ENCODE assay signal across 29 cellular contexts in genomic region chr10:129770286-129770685, GRCh38.
DNase-seq lines count a peak whose midpoint lies in the region; ATAC-seq, FAIRE-seq and TF ChIP-seq lines count a peak whose summit lies in the region.
"Had no signal": no experiment of that assay in that cellular context is flagged by ENCODE, and none has a peak within 500 bp of the region (broad histone marks: within the 10 kb centered on the region; RNA-seq: fewer than 3 reads in every experiment).

No MANE protein-coding gene starts in this region.

- H3K4me3 ChIP-seq in right atrium auricular region (no peak overlapping the region), left ventricle myocardium inferior (no peak overlapping the region), kidney (ENCODE audit: low read length in 2 of 2) (no peak overlapping the region), spleen (no peak overlapping the region)
- H3K4me3 ChIP-seq: ascending aorta, cardiac muscle cell, GM23248, pancreas, tibial nerve had no signal

- no peaks in the 10 kb centered on the region for H3K36me3 ChIP-seq in right atrium auricular region
- H3K36me3 ChIP-seq in left ventricle myocardium inferior = peaks cover 26% of the 10 kb centered on the region
- H3K36me3 ChIP-seq in kidney (ENCODE audit: control insufficient read depth in 1 of 2, insufficient read depth in 2 of 2, low read length in 2 of 2) = peaks cover 0 to 4% of the 10 kb centered on the region in 2 donors
- peaks cover 0 to 68% (median 27%) of the 10 kb centered on the region in 6 donors for H3K36me3 ChIP-seq in spleen
- H3K36me3 ChIP-seq: cardiac muscle cell had no signal

- H3K27ac ChIP-seq in right atrium auricular region (no peak overlapping the region), left ventricle myocardium inferior (replicated peaks) (no peak overlapping the region), kidney (ENCODE audit: low read depth in 2 of 2, low read length in 2 of 2) (no peak overlapping the region), spleen (no peak overlapping the region)
- H3K27ac ChIP-seq: ascending aorta, cardiac muscle cell, GM23248, pancreas, tibial nerve had no signal

- peak; percentile 55 for DNase-seq in right atrium auricular region (ENCODE audit: low spot score)
- DNase-seq in left ventricle myocardium inferior = no peak
- DNase-seq in kidney = peak; percentile 51
- peak; percentile 72 for DNase-seq in spleen
- no peak for DNase-seq in NCI-H2196 (lab: John Stamatoyannopoulos, UW; ENCODE audit: unreplicated experiment)
- DNase-seq in GDM1 (lab: John Stamatoyannopoulos, UW) = no peak
- DNase-seq in activated CD8-positive, alpha-beta T cell treated with anti-CD3 and anti-CD28 coated beads for 36 hours = no peak
- DNase-seq in frontal cortex (ENCODE audit: low spot score in 2 of 2) = no peak
- DNase-seq: activated T-cell treated with anti-CD3 and anti-CD28 coated beads, Interleukin-2, amount 50 U/mL, for 24 hours; CD4-positive, CD25-positive, alpha-beta regulatory T cell; DND-41; foreskin fibroblast; GM23248; mammary epithelial cell; NCI-H1048; NCI-H1694 treated with DMSO at 0.1 percent for 48 hours; NCI-H2171; NCI-H510A; nephron progenitor cell; stimulated activated naive CD8-positive, alpha-beta T cell treated with anti-CD3 and anti-CD28 coated beads, Interleukin-15, amount 100 ng/mL, for 72 hours had no signal

- H3K27me3 ChIP-seq in right atrium auricular region = no peaks in the 10 kb centered on the region
- H3K27me3 ChIP-seq in left ventricle myocardium inferior (ENCODE audit: low read depth) = no peaks in the 10 kb centered on the region
- no peaks in the 10 kb centered on the region for H3K27me3 ChIP-seq in spleen (replicated peaks in 1 of 7)
- H3K27me3 ChIP-seq: ascending aorta, cardiac muscle cell, pancreas, tibial nerve had no signal

- WGBS in spleen, 5 donors = 87 to 97% (median 95%) methylated on average over 14 of the region's 14 CpGs

- no peak for ATAC-seq in activated CD8-positive, alpha-beta T cell treated with anti-CD3 and anti-CD28 coated beads for 36 hours
- ATAC-seq: esophagus mucosa; pancreas; stimulated activated naive CD8-positive, alpha-beta T cell treated with anti-CD3 and anti-CD28 coated beads, Interleukin-15, amount 100 ng/mL, for 72 hours had no signal

- CTCF ChIA-PET in activated CD8-positive, alpha-beta T cell treated with anti-CD3 and anti-CD28 coated beads for 36 hours (lab: Charles Lee) = no interaction called here

- H3K4me3 Mint-ChIP-seq in activated CD8-positive, alpha-beta T cell treated with anti-CD3 and anti-CD28 coated beads for 36 hours = no peak overlapping the region
- H3K4me3 Mint-ChIP-seq: activated T-cell treated with anti-CD3 and anti-CD28 coated beads, Interleukin-2, amount 50 U/mL, for 24 hours; CD4-positive, CD25-positive, alpha-beta regulatory T cell; dendritic cell treated with granulocyte-macrophage colony-stimulating factor and Interleukin-4, amounts not matched to agents 40 ng/mL and 50 ng/mL, for 4 days; IgD-negative memory B cell; nephron progenitor cell; stimulated activated naive CD8-positive, alpha-beta T cell treated with anti-CD3 and anti-CD28 coated beads, Interleukin-15, amount 100 ng/mL, for 72 hours; T-helper 2 cell treated with Interferon-gamma antibody and Interleukin-4, amounts not matched to agents 5 μg/mL and 100 μg/mL, for 36 hours had no signal

- POLR2A ChIA-PET in activated CD8-positive, alpha-beta T cell treated with anti-CD3 and anti-CD28 coated beads for 36 hours (lab: Charles Lee) = no interaction called here

- H3K4me1 ChIP-seq in right atrium auricular region (no peaks in the 10 kb centered on the region), left ventricle myocardium inferior (no peaks in the 10 kb centered on the region), kidney (ENCODE audit: control insufficient read depth in 1 of 2, insufficient read depth in 1 of 2, low read depth in 1 of 2, low read length in 2 of 2) (no peaks in the 10 kb centered on the region), spleen (no peaks in the 10 kb centered on the region)
- H3K4me1 ChIP-seq: ascending aorta, pancreas, tibial nerve had no signal

- H3K9ac ChIP-seq in kidney (ENCODE audit: low read length in 2 of 2) = no peak overlapping the region
- H3K9ac ChIP-seq: GM23248 had no signal

- TF ChIP-seq CTCF in right atrium auricular region (IDR thresholded peaks at IDR 0.05) (no peak), left ventricle myocardium inferior (IDR thresholded peaks at IDR 0.05; ENCODE audit: borderline replicate concordance) (no peak), kidney (IDR thresholded peaks at IDR 0.05; ENCODE audit: borderline replicate concordance, extremely low read depth, insufficient read depth) (no peak), spleen (IDR thresholded peaks at IDR 0.05 in 8 of 11, conservative IDR thresholded peaks at IDR 0.05 in 3 of 11) (no peak)
- TF ChIP-seq CTCF in activated CD8-positive, alpha-beta T cell treated with anti-CD3 and anti-CD28 coated beads for 36 hours (IDR thresholded peaks at IDR 0.05) = no peak

- no peaks in the 10 kb centered on the region for H3K27me3 Mint-ChIP-seq in activated CD8-positive, alpha-beta T cell treated with anti-CD3 and anti-CD28 coated beads for 36 hours
- H3K27me3 Mint-ChIP-seq: activated T-cell treated with anti-CD3 and anti-CD28 coated beads, Interleukin-2, amount 50 U/mL, for 24 hours; CD4-positive, CD25-positive, alpha-beta regulatory T cell; dendritic cell treated with granulocyte-macrophage colony-stimulating factor and Interleukin-4, amounts not matched to agents 40 ng/mL and 50 ng/mL, for 4 days; IgD-negative memory B cell; stimulated activated naive CD8-positive, alpha-beta T cell treated with anti-CD3 and anti-CD28 coated beads, Interleukin-15, amount 100 ng/mL, for 72 hours had no signal

- no peak for TF ChIP-seq POLR2A in spleen (IDR thresholded peaks at IDR 0.05)

- no peak overlapping the region for H3K27ac Mint-ChIP-seq in activated CD8-positive, alpha-beta T cell treated with anti-CD3 and anti-CD28 coated beads for 36 hours
- H3K27ac Mint-ChIP-seq: activated T-cell treated with anti-CD3 and anti-CD28 coated beads, Interleukin-2, amount 50 U/mL, for 24 hours; dendritic cell treated with granulocyte-macrophage colony-stimulating factor and Interleukin-4, amounts not matched to agents 40 ng/mL and 50 ng/mL, for 4 days; IgD-negative memory B cell; stimulated activated naive CD8-positive, alpha-beta T cell treated with anti-CD3 and anti-CD28 coated beads, Interleukin-15, amount 100 ng/mL, for 72 hours; T-helper 2 cell treated with Interferon-gamma antibody and Interleukin-4, amounts not matched to agents 5 μg/mL and 100 μg/mL, for 36 hours had no signal

- H3K36me3 Mint-ChIP-seq in activated CD8-positive, alpha-beta T cell treated with anti-CD3 and anti-CD28 coated beads for 36 hours (ENCODE audit: low read depth) = peaks cover 42% of the 10 kb centered on the region

- no peaks in the 10 kb centered on the region for H3K9me3 ChIP-seq in right atrium auricular region
- H3K9me3 ChIP-seq in left ventricle myocardium inferior (replicated peaks) = no peaks in the 10 kb centered on the region
- no peaks in the 10 kb centered on the region for H3K9me3 ChIP-seq in kidney (ENCODE audit: control insufficient read depth in 1 of 2, low read length in 2 of 2)
- peaks cover 0 to 4% (median 0%) of the 10 kb centered on the region in 8 donors for H3K9me3 ChIP-seq in spleen
- H3K9me3 ChIP-seq: ascending aorta, pancreas had no signal

- FAIRE-seq in kidney (lab: Jason Lieb, UNC) = no peak
- no peak for FAIRE-seq in frontal cortex (lab: Jason Lieb, UNC)
- FAIRE-seq: A204.1, pancreas had no signal

- intact Hi-C loops in left ventricle myocardium inferior (cut with micrococcal nuclease) = no loop called here
- intact Hi-C loops in kidney (cut with DNase I) = no loop called here
- intact Hi-C loops in spleen (cut with DNase I; ENCODE audit: low total_unique reads) = no loop called here
- intact Hi-C loops in activated CD8-positive, alpha-beta T cell treated with anti-CD3 and anti-CD28 coated beads for 36 hours (cut with micrococcal nuclease) = no loop called here

- H3K4me1 Mint-ChIP-seq in activated CD8-positive, alpha-beta T cell treated with anti-CD3 and anti-CD28 coated beads for 36 hours (ENCODE audit: low read depth) = no peaks in the 10 kb centered on the region
- H3K4me1 Mint-ChIP-seq: IgD-negative memory B cell; stimulated activated naive CD8-positive, alpha-beta T cell treated with anti-CD3 and anti-CD28 coated beads, Interleukin-15, amount 100 ng/mL, for 72 hours had no signal

- H3K9me3 Mint-ChIP-seq in activated CD8-positive, alpha-beta T cell treated with anti-CD3 and anti-CD28 coated beads for 36 hours = peaks cover 10% of the 10 kb centered on the region
- H3K9me3 Mint-ChIP-seq: dendritic cell treated with granulocyte-macrophage colony-stimulating factor and Interleukin-4, amounts not matched to agents 40 ng/mL and 50 ng/mL, for 4 days; nephron progenitor cell; T-helper 2 cell treated with Interferon-gamma antibody and Interleukin-4, amounts not matched to agents 5 μg/mL and 100 μg/mL, for 36 hours had no signal

Comparison
In these comparisons a context has a peak if more than half of its experiments do, and no peak if none do; other contexts are left out.
1. DNase-seq: peak in right atrium auricular region (single experiment), kidney (single experiment) and spleen (single experiment); none in left ventricle myocardium inferior (single experiment), NCI-H2196 (single experiment), GDM1 (single experiment), activated CD8-positive, alpha-beta T cell treated with anti-CD3 and anti-CD28 coated beads for 36 hours (single experiment) and frontal cortex (0 of 2).